Comparison of ENCODE assay signal across 24 cellular contexts in the genomic region with DNA sequence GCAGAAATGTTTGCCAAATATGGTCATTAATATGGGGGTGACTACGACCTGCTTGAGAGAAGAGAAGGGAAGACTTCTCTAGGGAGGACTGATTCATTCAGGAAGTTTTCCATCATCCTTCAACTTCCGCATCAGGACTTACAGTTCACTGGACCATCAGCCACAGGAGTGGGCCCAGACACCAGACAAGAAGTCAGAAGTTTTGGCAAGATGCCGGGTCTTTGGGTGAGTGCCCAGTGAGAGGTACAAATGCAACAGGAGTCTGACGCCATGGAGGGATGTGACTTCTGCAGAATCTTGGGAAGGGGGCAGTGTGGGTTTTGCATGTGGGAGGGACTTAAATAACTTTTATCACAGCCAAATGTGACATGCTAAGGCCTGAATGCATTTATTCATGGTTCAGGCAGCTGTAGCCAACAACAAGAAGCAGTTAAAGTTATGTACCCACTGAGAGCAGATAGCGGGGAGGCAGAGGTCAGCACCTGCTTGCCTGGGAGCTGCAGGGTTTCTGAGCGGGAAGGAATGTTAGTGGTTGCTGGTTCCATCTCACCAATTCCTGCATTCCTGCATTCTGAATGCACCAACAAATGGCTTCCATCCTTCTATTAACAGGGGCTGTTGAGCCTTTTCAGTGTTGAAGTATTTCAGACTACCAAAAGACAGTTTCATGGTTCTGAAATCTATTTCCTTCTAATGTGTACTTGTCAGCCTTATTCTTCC.
A peak's percentile ranks its signal among the peaks of the same experiment; 100 is the strongest.
DNase-seq lines count a peak whose midpoint lies in the region; ATAC-seq, FAIRE-seq and TF ChIP-seq lines count a peak whose summit lies in the region.
"Had no signal": no experiment of that assay in that cellular context is flagged by ENCODE, and none has a peak within 500 bp of the region (broad histone marks: within the 10 kb centered on the region; RNA-seq: fewer than 3 reads in every experiment).

No MANE protein-coding gene starts in this region.

- peaks cover 34% of the 10 kb centered on the region for H3K27me3 Mint-ChIP-seq in astrocyte (ENCODE audit: low read depth, unreplicated experiment)
- H3K27me3 Mint-ChIP-seq: CD8-positive, alpha-beta memory T cell had no signal

- H2BK5ac ChIP-seq in H1 (ENCODE audit: low read depth, low read length): no peak overlapping the region
- H2BK5ac ChIP-seq in trophoblast cell (ENCODE audit: low read depth, low read length, poor library complexity): no peak overlapping the region

- CTCF ChIA-PET in H1 (lab: Charles Lee; ENCODE audit: partially characterized antibody): interaction anchor here (1.4 to 1.8 kb wide), 2 partner anchors 10 to 19 kb away, joined by 3 to 4 read pairs; no protein-coding TSS in a partner anchor

- no peak overlapping the region for H3K56ac ChIP-seq in H1 (replicated peaks; ENCODE audit: insufficient read length, low read depth, low read length)

- H2AFZ ChIP-seq in astrocyte (ENCODE audit: low read depth, low read length) (no peak overlapping the region), H1 (ENCODE audit: low read length) (no peak overlapping the region), trophoblast cell (ENCODE audit: insufficient read depth, low read length, poor library complexity) (no peak overlapping the region)

- H3K23ac ChIP-seq in H1 (ENCODE audit: insufficient read length): no peak overlapping the region
- no peak overlapping the region for H3K23ac ChIP-seq in trophoblast cell (ENCODE audit: low read length)

- POLR2A ChIA-PET in H1 (lab: Charles Lee; ENCODE audit: partially characterized antibody): no interaction called here

- no peak for ATAC-seq in GM18909 (IDR thresholded peaks at IDR 0.05; ENCODE audit: poor library complexity, unreplicated experiment)
- ATAC-seq: HepG2, K562 had no signal

- H3K27me3 ChIP-seq in astrocyte (ENCODE audit: insufficient read depth, low read length) (no peaks in the 10 kb centered on the region), H1 (replicated peaks in 1 of 4; ENCODE audit: control insufficient read depth in 3 of 4, extremely low read depth in 1 of 4, insufficient read depth in 3 of 4, low read length in 3 of 4) (no peaks in the 10 kb centered on the region), trophoblast cell (ENCODE audit: insufficient read depth, low read length) (no peaks in the 10 kb centered on the region), tibial nerve (no peaks in the 10 kb centered on the region)

- H4K8ac ChIP-seq in H1 (ENCODE audit: extremely low read depth, insufficient read depth, low read length) (no peak overlapping the region), trophoblast cell (ENCODE audit: low read depth, low read length) (no peak overlapping the region)

- H2AK5ac ChIP-seq in H1 (ENCODE audit: low read depth, low read length): no peak overlapping the region
- no peak overlapping the region for H2AK5ac ChIP-seq in trophoblast cell (ENCODE audit: low read length)

- no peaks in the 10 kb centered on the region for H3K36me3 ChIP-seq in astrocyte (ENCODE audit: insufficient read depth, low read length)
- no peaks in the 10 kb centered on the region for H3K36me3 ChIP-seq in H1 (ENCODE audit: control insufficient read depth in 2 of 4, insufficient read depth in 4 of 4, low read length in 3 of 4)
- no peaks in the 10 kb centered on the region for H3K36me3 ChIP-seq in trophoblast cell (ENCODE audit: control insufficient read depth in 1 of 2, insufficient read depth in 2 of 2, low read length in 2 of 2)
- no peaks in the 10 kb centered on the region for H3K36me3 ChIP-seq in tibial nerve

- no peaks in the 10 kb centered on the region for H3K23me2 ChIP-seq in H1 (ENCODE audit: low read depth, low read length)

- H3K27ac Mint-ChIP-seq in astrocyte (ENCODE audit: unreplicated experiment): no peak overlapping the region
- H3K27ac Mint-ChIP-seq: CD8-positive, alpha-beta memory T cell had no signal

- H4K91ac ChIP-seq in H1 (replicated peaks; ENCODE audit: insufficient read length, low read length) (no peak overlapping the region), trophoblast cell (ENCODE audit: low read depth, low read length) (no peak overlapping the region)

- H3K9me3 Mint-ChIP-seq in astrocyte (ENCODE audit: unreplicated experiment): peaks cover 2% of the 10 kb centered on the region

- H2BK20ac ChIP-seq in H1 (ENCODE audit: low read length): no peak overlapping the region

- no peak overlapping the region for H3K4me3 Mint-ChIP-seq in astrocyte (ENCODE audit: unreplicated experiment)
- H3K4me3 Mint-ChIP-seq: CD8-positive, alpha-beta memory T cell had no signal

- H2BK15ac ChIP-seq in H1 (ENCODE audit: low read length): no peak overlapping the region

- H3K9ac ChIP-seq in astrocyte (ENCODE audit: low read length) (no peak overlapping the region), H1 (replicated peaks in 1 of 4; ENCODE audit: extremely low read depth in 1 of 4, low read depth in 3 of 4, low read length in 3 of 4) (no peak overlapping the region), trophoblast cell (ENCODE audit: low read length) (peak overlapping the region; percentile 65)

- peak; percentile 80 for DNase-seq in M059J (ENCODE audit: low read depth)
- DNase-seq in astrocyte (ENCODE audit: low read depth): peak; percentile 97
- no peak for DNase-seq in H1 (ENCODE audit: low read depth in 1 of 2, low spot score in 2 of 2)
- no peak for DNase-seq in trophoblast cell
- DNase-seq in NOMO-1 (lab: John Stamatoyannopoulos, UW; ENCODE audit: unreplicated experiment in 2 of 2): no peak
- DNase-seq in tibial nerve (ENCODE audit: low spot score in 2 of 2): no peak
- DNase-seq in HuH-7.5 (ENCODE audit: low spot score): no peak
- DNase-seq: CD8-positive, alpha-beta memory T cell; DMS53; GF-D8; Kasumi-1; MV-4-11; NCI-H1105; NCI-H2029; NCI-H524 treated with DMSO at 0.1 percent for 48 hours; NCI-H774; SIG-M5 had no signal

- H3K14ac ChIP-seq in H1 (ENCODE audit: insufficient read length) (no peak overlapping the region), trophoblast cell (ENCODE audit: low read length) (no peak overlapping the region)

- TF ChIP-seq EP300 in H1 (IDR thresholded peaks at IDR 0.05; ENCODE audit: borderline replicate concordance in 1 of 2, low read depth in 2 of 2, low read length in 2 of 2): no peak
- TF ChIP-seq EP300 in tibial nerve (IDR thresholded peaks at IDR 0.05): no peak

- no peaks in the 10 kb centered on the region for H3K79me1 ChIP-seq in H1 (ENCODE audit: low read depth, low read length)
- H3K79me1 ChIP-seq in trophoblast cell (ENCODE audit: low read length): no peaks in the 10 kb centered on the region

- H3K4me1 ChIP-seq in astrocyte (ENCODE audit: insufficient read depth, low read length) (no peaks in the 10 kb centered on the region), H1 (replicated peaks in 1 of 4; ENCODE audit: control insufficient read depth in 3 of 4, insufficient read depth in 4 of 4, low read length in 3 of 4) (peaks cover 0 to 2% (median 0%) of the 10 kb centered on the region in 4 experiments; a peak in 1 of 7 replicates), trophoblast cell (ENCODE audit: control insufficient read depth in 1 of 2, insufficient read depth in 2 of 2, low read length in 2 of 2) (no peaks in the 10 kb centered on the region), tibial nerve (no peaks in the 10 kb centered on the region)

- H3K79me2 ChIP-seq in astrocyte (ENCODE audit: insufficient read depth, low read length) (no peaks in the 10 kb centered on the region), H1 (ENCODE audit: control insufficient read depth in 1 of 2, insufficient read depth in 2 of 2, low read length in 2 of 2) (no peaks in the 10 kb centered on the region), trophoblast cell (ENCODE audit: control insufficient read depth, insufficient read depth, low read length, poor library complexity) (no peaks in the 10 kb centered on the region)

- TF ChIP-seq CTCF in astrocyte (IDR thresholded peaks at IDR 0.05; ENCODE audit: insufficient read depth, low read depth, low read length): no peak
- no peak for TF ChIP-seq CTCF in H1 (IDR thresholded peaks at IDR 0.05; ENCODE audit: control extremely low read depth in 1 of 3, insufficient read depth in 1 of 3, low read depth in 1 of 3, low read length in 3 of 3)
- TF ChIP-seq CTCF in tibial nerve (IDR thresholded peaks at IDR 0.05): no peak

- H4K12ac ChIP-seq in trophoblast cell (ENCODE audit: low read depth, low read length): no peak overlapping the region

- FAIRE-seq in astrocyte (lab: Jason Lieb, UNC): no peak
- no peak for FAIRE-seq in H1 (lab: Jason Lieb, UNC)
- FAIRE-seq: GM12891, H54, HepG2, K562 had no signal

- H3K4me3 ChIP-seq in astrocyte (ENCODE audit: insufficient read depth, low read depth, low read length) (no peak overlapping the region), H1 (ENCODE audit: extremely low read depth in 1 of 4, insufficient read depth in 2 of 4, low read depth in 3 of 4, low read length in 4 of 4) (no peak overlapping the region), trophoblast cell (ENCODE audit: low read depth, low read length) (no peak overlapping the region), tibial nerve (no peak overlapping the region)
- H3K4me3 ChIP-seq: K562, SK-N-MC had no signal

- H3K36me3 Mint-ChIP-seq in astrocyte (ENCODE audit: low read depth, unreplicated experiment): no peaks in the 10 kb centered on the region
- H3K36me3 Mint-ChIP-seq: CD8-positive, alpha-beta memory T cell had no signal

- H3K4me2 ChIP-seq in astrocyte (ENCODE audit: low read length): peak overlapping the region; percentile 12
- no peak overlapping the region for H3K4me2 ChIP-seq in H1 (ENCODE audit: insufficient read depth in 1 of 2, low read depth in 2 of 2, low read length in 2 of 2)
- no peak overlapping the region for H3K4me2 ChIP-seq in trophoblast cell (ENCODE audit: low read length)

- no peak overlapping the region for H3K18ac ChIP-seq in H1 (ENCODE audit: extremely low read depth, low read length)
- H3K18ac ChIP-seq in trophoblast cell (ENCODE audit: low read length): no peak overlapping the region

- H2BK120ac ChIP-seq in H1 (replicated peaks; ENCODE audit: low read depth, low read length) (no peak overlapping the region), trophoblast cell (ENCODE audit: insufficient read depth, low read length, poor library complexity) (no peak overlapping the region)

- TF ChIP-seq RAD21 in H1 (IDR thresholded peaks at IDR 0.05 in 1 of 2, conservative IDR thresholded peaks at IDR 0.05 in 1 of 2; ENCODE audit: low read depth in 2 of 2, low read length in 2 of 2): no peak

- H2BK12ac ChIP-seq in H1 (ENCODE audit: low read depth, low read length) (no peak overlapping the region), trophoblast cell (ENCODE audit: low read length) (no peak overlapping the region)

- WGBS in H1 (ENCODE audit: extremely low coverage in 1 of 2, insufficient coverage in 1 of 2, insufficient read length in 1 of 2, insufficient replicate concordance in 2 of 2, low coverage in 1 of 2, low lambda C conversion rate in 2 of 2, missing lambda C conversion rate in 1 of 2), 2 experiments: 95% methylated on average over 6 of the region's 6 CpGs; no CpG with 5 or more reads in 1 of the 2 experiments
- WGBS in trophoblast cell (ENCODE audit: extremely low coverage, insufficient coverage, insufficient read length): no CpG with 5 or more reads among the region's 6 CpGs
- 72 to 73% methylated on average over 6 of the region's 6 CpGs for WGBS in tibial nerve, 2 donors

- no peaks in the 10 kb centered on the region for H4K20me1 ChIP-seq in astrocyte (ENCODE audit: insufficient read depth, low read length)
- no peaks in the 10 kb centered on the region for H4K20me1 ChIP-seq in H1 (replicated peaks in 1 of 2; ENCODE audit: control insufficient read depth in 1 of 2, insufficient read depth in 2 of 2, low read length in 2 of 2)

- H3K4me1 Mint-ChIP-seq in astrocyte (ENCODE audit: low read depth, unreplicated experiment): peaks cover 7% of the 10 kb centered on the region
- H3K4me1 Mint-ChIP-seq: CD8-positive, alpha-beta memory T cell had no signal

- no peaks in the 10 kb centered on the region for H3K9me3 ChIP-seq in astrocyte (ENCODE audit: insufficient read depth, low read depth, low read length)
- H3K9me3 ChIP-seq in H1 (ENCODE audit: insufficient read depth in 2 of 2, low read depth in 1 of 2, low read length in 1 of 2): no peaks in the 10 kb centered on the region
- peaks cover 2% of the 10 kb centered on the region for H3K9me3 ChIP-seq in trophoblast cell (ENCODE audit: insufficient read depth, low read depth, low read length)
- H3K9me3 ChIP-seq in tibial nerve: peaks cover 0 to 3% (median 0%) of the 10 kb centered on the region in 4 donors

- H4K5ac ChIP-seq in H1 (ENCODE audit: insufficient read length, low read depth, low read length): no peak overlapping the region

- TF ChIP-seq POLR2A in H1 (IDR thresholded peaks at IDR 0.05; ENCODE audit: control extremely low read depth in 1 of 2, low read depth in 2 of 2, low read length in 2 of 2) (no peak), tibial nerve (IDR thresholded peaks at IDR 0.05) (no peak)

- no peak overlapping the region for H3K4ac ChIP-seq in H1 (replicated peaks; ENCODE audit: insufficient read length, low read depth, low read length)
- H3K4ac ChIP-seq in trophoblast cell (ENCODE audit: low read depth, low read length): no peak overlapping the region

- no peak overlapping the region for H3K27ac ChIP-seq in astrocyte (ENCODE audit: low read depth, low read length)
- no peak overlapping the region for H3K27ac ChIP-seq in H1 (ENCODE audit: low read depth, low read length)
- no peak overlapping the region for H3K27ac ChIP-seq in trophoblast cell (ENCODE audit: low read depth, low read length)
- no peak overlapping the region for H3K27ac ChIP-seq in tibial nerve
- H3K27ac ChIP-seq: C4-2B, SK-N-MC had no signal

Comparison
In these comparisons a context has a peak if more than half of its experiments do, and no peak if none do; other contexts are left out.
1. DNase-seq: peak in M059J (single experiment) and astrocyte (single experiment); none in H1 (0 of 2), trophoblast cell (0 of 2), NOMO-1 (0 of 2), tibial nerve (0 of 2) and HuH-7.5 (single experiment).